8 cellular contexts compared by ENCODE assay signal in the genomic region with DNA sequence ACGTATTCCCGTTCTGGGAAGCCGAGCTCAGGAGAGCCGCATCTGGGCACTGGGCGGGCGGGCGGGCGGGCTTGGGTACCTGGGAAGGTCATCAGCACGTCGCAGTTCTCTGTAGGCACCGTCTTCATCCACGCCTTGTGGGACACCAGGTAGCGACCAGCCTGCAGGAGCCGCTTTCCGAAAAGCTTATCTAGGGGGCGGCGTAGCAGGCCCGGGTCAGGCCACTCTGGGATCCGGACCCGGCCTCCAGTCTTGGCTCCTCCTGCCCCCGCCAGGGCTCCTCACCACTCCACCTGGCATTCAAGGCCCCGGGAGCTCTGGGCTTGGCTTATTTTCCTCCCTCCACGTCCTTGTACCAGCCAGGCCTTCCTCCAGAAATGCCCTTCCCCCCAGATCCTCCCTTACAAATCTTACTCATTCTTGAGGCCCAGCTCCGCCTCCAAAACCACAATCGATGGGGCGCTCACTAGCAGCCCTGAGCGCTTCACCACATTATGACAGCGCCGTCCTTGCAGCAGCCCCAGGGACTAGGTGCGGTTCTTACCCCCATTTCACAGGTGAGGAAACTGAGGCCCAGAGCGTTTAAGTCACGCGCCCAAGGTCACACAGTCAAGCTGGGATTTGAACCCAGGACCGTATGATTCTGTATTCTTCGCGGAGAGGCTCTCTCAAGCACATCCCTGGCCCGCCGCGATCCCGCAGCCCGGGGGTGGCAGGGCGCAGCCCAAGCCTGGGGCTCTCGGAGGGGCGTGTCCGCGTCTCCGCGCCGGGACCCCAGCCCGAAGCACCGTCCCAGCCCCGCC. TPM values are rescaled to one million over a fixed set of nuclear protein-coding genes. Genes with fewer than 3 reads are reported as not detected.
DNase-seq lines count a peak whose midpoint lies in the region; ATAC-seq and TF ChIP-seq lines count a peak whose summit lies in the region.

No MANE protein-coding gene starts in this region.

- H3K4me2 ChIP-seq in IMR-90 (ENCODE audit: low read depth, low read length) = peak overlapping the region; percentile 68

- H3K9me1 ChIP-seq in IMR-90 (ENCODE audit: insufficient read depth, low read length) = peaks cover 5% of the 10 kb centered on the region

- TF ChIP-seq CTCF in Calu3 (IDR thresholded peaks at IDR 0.05; ENCODE audit: unreplicated experiment) (no peak), IMR-90 (conservative IDR thresholded peaks at IDR 0.05; ENCODE audit: low read depth, low read length) (no peak)

- peaks cover 3% of the 10 kb centered on the region; the same call in 1 of the 2 replicates for H3K36me3 ChIP-seq in IMR-90 (ENCODE audit: control insufficient read depth, insufficient read depth, low read length)

- no peak overlapping the region for H3K14ac ChIP-seq in IMR-90 (replicated peaks; ENCODE audit: low read depth, low read length)

- 47% methylated on average over 35 of the region's 52 CpGs; no CpG with 5 or more reads in 1 of the 2 experiments for WGBS in IMR-90 (ENCODE audit: extremely low coverage in 2 of 2, insufficient read length in 1 of 2), 2 experiments

- peak overlapping the region; percentile 33; the same call in 1 of the 2 replicates for H3K23ac ChIP-seq in IMR-90 (ENCODE audit: low read depth, low read length)

- peak overlapping the region; percentile 48 for H3K27ac Mint-ChIP-seq in Calu3 (ENCODE audit: unreplicated experiment)
- H3K27ac Mint-ChIP-seq in stimulated activated effector memory CD8-positive, alpha-beta T cell treated with anti-CD3 and anti-CD28 coated beads, Interleukin-12 subunit alpha, Interleukin-12 subunit beta, amount 100 ng/mL, for 72 hours = no peak overlapping the region

- no peaks in the 10 kb centered on the region for H3K27me3 ChIP-seq in IMR-90 (ENCODE audit: control insufficient read depth, insufficient read depth, low read length)

- POLR2A ChIA-PET in IMR-90 (lab: Charles Lee; ENCODE audit: unreplicated experiment) = interaction anchor here (1.0 kb wide), 1 partner anchor 9 kb away, joined by 3 read pairs; no protein-coding TSS in a partner anchor

- peak overlapping the region; percentile 70 for H3K4me3 ChIP-seq in IMR-90 (ENCODE audit: insufficient read depth, low read depth, low read length)

- peak overlapping the region; percentile 54 for H2BK5ac ChIP-seq in IMR-90 (ENCODE audit: low read depth, low read length, poor library complexity, severe bottlenecking)

- H4K91ac ChIP-seq in IMR-90 (ENCODE audit: insufficient read depth, low read depth, low read length) = peak overlapping the region; percentile 56

- no peak for TF ChIP-seq RAD21 in IMR-90 (IDR thresholded peaks at IDR 0.05; ENCODE audit: low read length)

- H3K9ac ChIP-seq in IMR-90 (ENCODE audit: low read depth, low read length) = 0 out of 2 replicates have a peak overlapping the region, but pooled peaks have one; percentile 42

- in situ Hi-C loops in IMR-90 (cut with MboI; ENCODE audit: low sequenced_read_pairs) = no loop called here

- H3K18ac ChIP-seq in IMR-90 (ENCODE audit: low read depth, low read length) = no peak overlapping the region

- ATAC-seq in IMR-90 (ENCODE audit: low read depth) (peak; percentile 22), HG03097 (IDR thresholded peaks at IDR 0.05; ENCODE audit: low FRiP score, unreplicated experiment) (no peak)
- ATAC-seq in stimulated activated effector memory CD8-positive, alpha-beta T cell treated with anti-CD3 and anti-CD28 coated beads, Interleukin-12 subunit alpha, Interleukin-12 subunit beta, amount 100 ng/mL, for 72 hours = peak; percentile 64

- dilution Hi-C loops in IMR-90 (cut with HindIII; ENCODE audit: low sequenced_read_pairs, unreplicated experiment) = no loop called here

- no peak overlapping the region for H2BK20ac ChIP-seq in IMR-90 (ENCODE audit: low read depth, low read length)

- peak overlapping the region; percentile 72 for H3K4me3 Mint-ChIP-seq in Calu3 (ENCODE audit: low read depth, unreplicated experiment)
- peak overlapping the region; percentile 98 for H3K4me3 Mint-ChIP-seq in stimulated activated effector memory CD8-positive, alpha-beta T cell treated with anti-CD3 and anti-CD28 coated beads, Interleukin-12 subunit alpha, Interleukin-12 subunit beta, amount 100 ng/mL, for 72 hours

- peaks cover 8% of the 10 kb centered on the region for H3K4me1 ChIP-seq in IMR-90 (ENCODE audit: control insufficient read depth, insufficient read depth, low read length)

- H2BK15ac ChIP-seq in IMR-90 (ENCODE audit: low read depth, low read length) = no peak overlapping the region

- H3K4ac ChIP-seq in IMR-90 (ENCODE audit: low read depth, low read length) = peak overlapping the region; percentile 50

- no peak overlapping the region for H4K5ac ChIP-seq in IMR-90 (ENCODE audit: low read depth, low read length)

- peaks cover 7 to 43% of the 10 kb centered on the region in 2 experiments; a peak in 3 of 4 replicates for H3K79me1 ChIP-seq in IMR-90 (ENCODE audit: low read depth in 1 of 2, low read length in 2 of 2)

- H3K9me3 ChIP-seq in IMR-90 (ENCODE audit: control insufficient read depth, insufficient read depth, low read length) = no peaks in the 10 kb centered on the region

- peaks cover 45% of the 10 kb centered on the region for H3K36me3 Mint-ChIP-seq in Calu3 (ENCODE audit: insufficient read depth, unreplicated experiment)
- peaks cover 11% of the 10 kb centered on the region for H3K36me3 Mint-ChIP-seq in stimulated activated effector memory CD8-positive, alpha-beta T cell treated with anti-CD3 and anti-CD28 coated beads, Interleukin-12 subunit alpha, Interleukin-12 subunit beta, amount 100 ng/mL, for 72 hours

- no peak overlapping the region for H3K56ac ChIP-seq in IMR-90 (ENCODE audit: extremely low read depth, insufficient read depth, low read length)

- peak overlapping the region; percentile 89 for H2AK5ac ChIP-seq in IMR-90 (ENCODE audit: low read depth, low read length)

- no peaks in the 10 kb centered on the region for H3K4me1 Mint-ChIP-seq in Calu3 (ENCODE audit: low read depth, unreplicated experiment)
- H3K4me1 Mint-ChIP-seq in stimulated activated effector memory CD8-positive, alpha-beta T cell treated with anti-CD3 and anti-CD28 coated beads, Interleukin-12 subunit alpha, Interleukin-12 subunit beta, amount 100 ng/mL, for 72 hours = peaks cover 50% of the 10 kb centered on the region

- H3K9me3 Mint-ChIP-seq in Calu3 (ENCODE audit: low read depth, unreplicated experiment) = no peaks in the 10 kb centered on the region
- H3K9me3 Mint-ChIP-seq in stimulated activated effector memory CD8-positive, alpha-beta T cell treated with anti-CD3 and anti-CD28 coated beads, Interleukin-12 subunit alpha, Interleukin-12 subunit beta, amount 100 ng/mL, for 72 hours = no peaks in the 10 kb centered on the region

- DNase-seq in Calu3 = peak; percentile 81
- peak; percentile 80 for DNase-seq in IMR-90
- peak; percentile 36 to 59 (median 48) for DNase-seq in activated CD4-positive, CD25-positive, alpha-beta regulatory T cell (lab: John Stamatoyannopoulos, UW)
- DNase-seq in cerebellar cortex (ENCODE audit: low spot score) = peak; percentile 39
- peak; percentile 89 for DNase-seq in mesenteric fat pad (ENCODE audit: low spot score)
- DNase-seq in stimulated activated effector memory CD8-positive, alpha-beta T cell treated with anti-CD3 and anti-CD28 coated beads, Interleukin-12 subunit alpha, Interleukin-12 subunit beta, amount 100 ng/mL, for 72 hours (ENCODE audit: low spot score in 2 of 2) = peak in 1 of 2 donors; percentile 81
- no peak for DNase-seq in OCI-M2 (lab: John Stamatoyannopoulos, UW; ENCODE audit: unreplicated experiment)

- BruUV-seq in Calu3 (replicated peaks; lab: Mats Ljungman, UMichigan) = no TSS peak
- BruUV-seq in IMR-90 (replicated peaks; lab: Mats Ljungman, UMichigan) = no TSS peak

- peak overlapping the region; percentile 35; the same call in 1 of the 2 replicates for H3K27ac ChIP-seq in IMR-90 (ENCODE audit: insufficient read depth, low read length)

- H3K27me3 Mint-ChIP-seq in Calu3 (ENCODE audit: unreplicated experiment) = no peaks in the 10 kb centered on the region

- no peak overlapping the region for H2BK120ac ChIP-seq in IMR-90 (ENCODE audit: low read depth, low read length)

- H4K20me1 ChIP-seq in IMR-90 (ENCODE audit: insufficient read depth, low read length) = no peaks in the 10 kb centered on the region

- no peak for TF ChIP-seq POLR2A in IMR-90 (IDR thresholded peaks at IDR 0.05; ENCODE audit: low read depth, low read length)

- peak overlapping the region; percentile 98 for H2AK9ac ChIP-seq in IMR-90 (replicated peaks; ENCODE audit: low read depth, low read length, poor library complexity)

- CTCF ChIA-PET in Calu3 (lab: Charles Lee) = interaction anchor here (0.5 to 2.4 kb wide), 4 partner anchors 16 to 186 kb away, joined by 3 to 9 read pairs (median 6); no protein-coding TSS in a partner anchor
- CTCF ChIA-PET in IMR-90 (lab: Yijun Ruan, JAX) = no interaction called here

- intact Hi-C loops in Calu3 (cut with micrococcal nuclease; ENCODE audit: unreplicated experiment) = no loop called here
- intact Hi-C loops in IMR-90 (cut with micrococcal nuclease) = loop anchor here (1.0 kb wide), 1 partner anchor 25 kb away; a partner anchor contains a TSS

- peak overlapping the region in 1 of 2 experiments; percentile 71; a peak in 1 of 4 replicates for H4K8ac ChIP-seq in IMR-90 (ENCODE audit: low read depth in 2 of 2, low read length in 2 of 2)

- H2AFZ ChIP-seq in IMR-90 (replicated peaks; ENCODE audit: low read length, poor library complexity) = peak overlapping the region; percentile 99

RNA-seq across cellular contexts. Expression of a gene that starts 0.8 kb away (rescaled TPM):
- total RNA-seq in Calu3 (2022) (9.6 and 10.5 TPM in 2 replicates), IMR-90 (2012; rRNA removed) (1.6 and 1.7 TPM in 2 replicates), mesenteric fat pad (16.2 TPM)
- polyA plus RNA-seq in IMR-90 (2012; rRNA removed) = 5.3 and 5.6 TPM in 2 replicates
- polyA plus RNA-seq in IMR-90 (2012; cell fraction: cytosol; rRNA removed) = 3.1 and 4.3 TPM in 2 replicates
- 20.5 and 33.6 TPM in 2 replicates for polyA plus RNA-seq in IMR-90 (2012; cell fraction: nucleus; rRNA removed; ENCODE audit: low replicate concordance)

RNA-seq across cellular contexts. Expression of a gene that starts 3.5 kb away (rescaled TPM):
- total RNA-seq in Calu3 (2022) (30.6 and 40.9 TPM in 2 replicates), IMR-90 (2012; rRNA removed) (4.3 and 4.7 TPM in 2 replicates), mesenteric fat pad (13.1 TPM)
- polyA plus RNA-seq in IMR-90 (2012; rRNA removed) = 14.6 and 15.1 TPM in 2 replicates
- polyA plus RNA-seq in IMR-90 (2012; cell fraction: cytosol; rRNA removed) = 9.8 and 11.4 TPM in 2 replicates
- 34.3 and 114 TPM in 2 replicates for polyA plus RNA-seq in IMR-90 (2012; cell fraction: nucleus; rRNA removed; ENCODE audit: low replicate concordance)

RNA-seq across cellular contexts. Expression of a gene that starts 24.4 kb away (rescaled TPM):
- total RNA-seq in Calu3 (2022) (50.8 and 54.9 TPM in 2 replicates), IMR-90 (2012; rRNA removed) (33.7 and 35.0 TPM in 2 replicates), mesenteric fat pad (45.6 TPM)
- polyA plus RNA-seq in IMR-90 (2012; rRNA removed) = 87.2 and 113 TPM in 2 replicates
- 105 and 131 TPM in 2 replicates for polyA plus RNA-seq in IMR-90 (2012; cell fraction: cytosol; rRNA removed)
- 54.5 and 126 TPM in 2 replicates for polyA plus RNA-seq in IMR-90 (2012; cell fraction: nucleus; rRNA removed; ENCODE audit: low replicate concordance)

RNA-seq across cellular contexts. Expression of a gene that starts 28.1 kb away (rescaled TPM):
- total RNA-seq in Calu3 (2022) = 37.9 and 38.4 TPM in 2 replicates
- total RNA-seq in IMR-90 (2012; rRNA removed) = 7.3 and 17.2 TPM in 2 replicates
- 31.7 and 37.0 TPM in 2 replicates for polyA plus RNA-seq in IMR-90 (2012; rRNA removed)
- polyA plus RNA-seq in IMR-90 (2012; cell fraction: cytosol; rRNA removed) = 87.8 and 125 TPM in 2 replicates
- 22.6 and 29.1 TPM in 2 replicates for polyA plus RNA-seq in IMR-90 (2012; cell fraction: nucleus; rRNA removed; ENCODE audit: low replicate concordance)
- 99.2 TPM for total RNA-seq in mesenteric fat pad

RNA-seq across cellular contexts. Expression of a gene that starts 30.6 kb away (rescaled TPM):
- total RNA-seq in Calu3 (2022) (6.0 and 6.2 TPM in 2 replicates), IMR-90 (2012; rRNA removed) (3.6 and 3.9 TPM in 2 replicates), mesenteric fat pad (12.9 TPM)
- 10.2 and 11.4 TPM in 2 replicates for polyA plus RNA-seq in IMR-90 (2012; rRNA removed)
- polyA plus RNA-seq in IMR-90 (2012; cell fraction: cytosol; rRNA removed) = 8.5 and 19.6 TPM in 2 replicates
- 4.4 and 10.7 TPM in 2 replicates for polyA plus RNA-seq in IMR-90 (2012; cell fraction: nucleus; rRNA removed; ENCODE audit: low replicate concordance)
